ENCODE assay signal across 27 cellular contexts in the genomic region with DNA sequence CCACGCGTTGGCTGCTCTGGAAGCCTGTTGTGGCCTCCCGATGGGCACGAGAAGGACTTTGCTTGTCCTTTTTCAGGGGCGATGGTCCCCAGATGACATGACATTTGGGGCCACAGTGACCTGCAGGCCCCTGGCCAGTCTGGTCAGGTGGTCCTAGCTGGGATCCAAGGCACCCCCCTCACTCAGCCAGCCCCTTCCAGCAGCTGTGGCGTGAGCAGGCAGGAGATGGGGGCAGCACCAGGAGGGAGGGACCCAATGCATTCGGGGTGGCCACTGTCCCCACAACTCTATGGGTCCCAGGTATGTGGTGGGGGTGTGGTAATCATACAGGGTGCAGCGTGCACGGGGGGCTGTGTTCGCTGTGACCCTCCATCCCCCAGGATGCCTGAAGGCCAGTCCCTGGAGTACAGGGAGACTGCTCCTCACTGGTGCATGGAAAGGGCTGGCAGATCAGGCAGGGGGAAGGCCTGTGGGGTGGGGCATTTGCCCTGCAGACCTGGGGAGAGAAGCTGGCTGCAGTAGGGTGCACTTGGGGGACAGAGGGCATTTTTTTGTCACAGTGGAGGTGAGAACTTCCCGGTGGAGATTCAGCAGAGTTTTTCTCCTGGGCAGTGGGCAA. TPM values are rescaled to one million over a fixed set of nuclear protein-coding genes. Genes with fewer than 3 reads are reported as not detected.
DNase-seq lines count a peak whose midpoint lies in the region; ATAC-seq, FAIRE-seq and TF ChIP-seq lines count a peak whose summit lies in the region.
"Had no signal": no experiment of that assay in that cellular context is flagged by ENCODE, and none has a peak within 500 bp of the region (broad histone marks: within the 10 kb centered on the region; RNA-seq: fewer than 3 reads in every experiment).

No MANE protein-coding gene starts in this region.

- peaks cover 19% of the 10 kb centered on the region; the same call in 1 of the 2 replicates for H3K23me2 ChIP-seq in H1 (ENCODE audit: low read depth, low read length)

- POLR2A ChIA-PET in activated naive CD8-positive, alpha-beta T cell treated with anti-CD3 and anti-CD28 coated beads, Interleukin-2, amount 10 ng/mL, durations not matched to agents 7 days and 5 days (lab: Charles Lee) = no interaction called here
- POLR2A ChIA-PET in H1 (lab: Charles Lee; ENCODE audit: partially characterized antibody) (no interaction called here), HepG2 (lab: Yijun Ruan, JAX) (no interaction called here)

- H3K27me3 ChIP-seq in H1 (replicated peaks in 1 of 4; ENCODE audit: control insufficient read depth in 3 of 4, extremely low read depth in 1 of 4, insufficient read depth in 3 of 4, low read length in 3 of 4) (peaks cover 10 to 60% (median 45%) of the 10 kb centered on the region in 4 experiments), neural progenitor cell (peaks cover 100% of the 10 kb centered on the region), HepG2 (ENCODE audit: control insufficient read depth in 1 of 2, insufficient read depth in 2 of 2, low read length in 2 of 2) (peaks cover 3 to 46% of the 10 kb centered on the region in 2 experiments; a peak in 4 of 5 replicates)

- intact Hi-C loops in HepG2 (cut with micrococcal nuclease; ENCODE audit: unreplicated experiment) = no loop called here

- FAIRE-seq in H1 (lab: Jason Lieb, UNC) = no peak
- no peak for FAIRE-seq in HepG2 (lab: Jason Lieb, UNC)
- FAIRE-seq: GM12892 had no signal

- TF ChIP-seq CTCF in H1 (IDR thresholded peaks at IDR 0.05; ENCODE audit: control extremely low read depth in 1 of 3, insufficient read depth in 1 of 3, low read depth in 1 of 3, low read length in 3 of 3) (no peak), neural progenitor cell (IDR thresholded peaks at IDR 0.05) (no peak), HepG2 (CRISPR knock-in tag; IDR thresholded peaks at IDR 0.05) (no peak)

- BruUV-seq in HepG2 (replicated peaks; lab: Mats Ljungman, UMichigan) = no TSS peak

- no peak overlapping the region for H3K14ac ChIP-seq in H1 (ENCODE audit: insufficient read length)

- H3K4me3 ChIP-seq in H1 (ENCODE audit: extremely low read depth in 1 of 4, insufficient read depth in 2 of 4, low read depth in 3 of 4, low read length in 4 of 4) (peak overlapping the region; percentile 25 to 62 (median 40); a peak in 6 of 8 replicates), neural progenitor cell (peak overlapping the region; percentile 41), HepG2 (replicated peaks in 1 of 3; ENCODE audit: insufficient read depth in 1 of 3, low read depth in 2 of 3, low read length in 3 of 3) (no peak overlapping the region)

- H3K27ac Mint-ChIP-seq in activated naive CD8-positive, alpha-beta T cell treated with anti-CD3 and anti-CD28 coated beads, Interleukin-2, amount 10 ng/mL, durations not matched to agents 7 days and 5 days = no peak overlapping the region
- no peak overlapping the region for H3K27ac Mint-ChIP-seq in activated naive CD8-positive, alpha-beta T cell treated with anti-CD3 and anti-CD28 coated beads, Interleukin-2, amount 50 U/mL, for 24 hours
- H3K27ac Mint-ChIP-seq in neural progenitor cell = peak overlapping the region; percentile 88
- H3K27ac Mint-ChIP-seq: activated CD8-positive, alpha-beta T cell treated with anti-CD3 and anti-CD28 coated beads for 36 hours; stimulated activated naive CD8-positive, alpha-beta T cell treated with anti-CD3 and anti-CD28 coated beads, Interleukin-15, amount 100 ng/mL, for 72 hours had no signal

- H2BK12ac ChIP-seq in H1 (ENCODE audit: low read depth, low read length) = no peak overlapping the region

- peaks cover 35% of the 10 kb centered on the region for H3K27me3 Mint-ChIP-seq in activated naive CD8-positive, alpha-beta T cell treated with anti-CD3 and anti-CD28 coated beads, Interleukin-2, amount 10 ng/mL, durations not matched to agents 7 days and 5 days
- H3K27me3 Mint-ChIP-seq in activated naive CD8-positive, alpha-beta T cell treated with anti-CD3 and anti-CD28 coated beads, Interleukin-2, amount 50 U/mL, for 24 hours = peaks cover 31% of the 10 kb centered on the region
- peaks cover 23% of the 10 kb centered on the region for H3K27me3 Mint-ChIP-seq in neural progenitor cell (ENCODE audit: insufficient read depth, low read depth)

- DNase-seq in activated naive CD8-positive, alpha-beta T cell treated with anti-CD3 and anti-CD28 coated beads, Interleukin-2, amount 10 ng/mL, durations not matched to agents 7 days and 5 days = peak; percentile 18
- no peak for DNase-seq in activated naive CD8-positive, alpha-beta T cell treated with anti-CD3 and anti-CD28 coated beads, Interleukin-2, amount 50 U/mL, for 24 hours
- DNase-seq in H1 (ENCODE audit: low read depth in 1 of 2, low spot score in 2 of 2) = peak in 1 of 2 experiments; percentile 39
- DNase-seq in neural progenitor cell (ENCODE audit: low spot score) = no peak
- DNase-seq in ureter (ENCODE audit: low spot score) = peak; percentile 32
- no peak for DNase-seq in SKM-1 treated with dmso at 0.1 percent for 144 hours (lab: John Stamatoyannopoulos, UW; ENCODE audit: unreplicated experiment)
- no peak for DNase-seq in T1000 (lab: John Stamatoyannopoulos, UW)
- DNase-seq in HepG2 (ENCODE audit: low spot score) = no peak
- DNase-seq: activated T-cell treated with anti-CD3 and anti-CD28 coated beads, Interleukin-2, amount 50 U/mL, for 1 hour; amygdala; caudate nucleus; lower lobe of right lung; NCI-H1417 treated with DMSO at 0.1 percent for 48 hours; NCI-H524 treated with DMSO at 0.1 percent for 48 hours; nucleus accumbens; transverse colon had no signal

- H3K9me3 ChIP-seq in H1 (ENCODE audit: insufficient read depth in 2 of 2, low read depth in 1 of 2, low read length in 1 of 2) = no peaks in the 10 kb centered on the region
- H3K9me3 ChIP-seq in neural progenitor cell (ENCODE audit: low read depth) = peaks cover 2% of the 10 kb centered on the region
- no peaks in the 10 kb centered on the region for H3K9me3 ChIP-seq in HepG2 (ENCODE audit: low read length)
- H3K9me3 ChIP-seq: lower lobe of right lung, transverse colon had no signal

- ATAC-seq in activated naive CD8-positive, alpha-beta T cell treated with anti-CD3 and anti-CD28 coated beads, Interleukin-2, amount 10 ng/mL, durations not matched to agents 7 days and 5 days (ENCODE audit: low read depth) = no peak
- no peak for ATAC-seq in activated naive CD8-positive, alpha-beta T cell treated with anti-CD3 and anti-CD28 coated beads, Interleukin-2, amount 50 U/mL, for 24 hours
- no peak for ATAC-seq in HepG2

- in situ Hi-C loops in HepG2 (cut with HindIII; ENCODE audit: extremely low pct_ligation_motif_present, low pct_unique_long_range_greater_than_20kb) = no loop called here

- H2AFZ ChIP-seq in H1 (ENCODE audit: low read length) = peak overlapping the region; percentile 87; the same call in 1 of the 2 replicates
- no peak overlapping the region for H2AFZ ChIP-seq in neural progenitor cell (replicated peaks)
- no peak overlapping the region for H2AFZ ChIP-seq in HepG2 (ENCODE audit: low read length)

- 66% methylated on average over 11 of the region's 11 CpGs; no CpG with 5 or more reads in 1 of the 2 experiments for WGBS in H1 (ENCODE audit: extremely low coverage in 1 of 2, insufficient coverage in 1 of 2, insufficient read length in 1 of 2, insufficient replicate concordance in 2 of 2, low coverage in 1 of 2, low lambda C conversion rate in 2 of 2, missing lambda C conversion rate in 1 of 2), 2 experiments
- WGBS in HepG2 (ENCODE audit: low lambda C conversion rate) = 80% methylated on average over 1 of the region's 11 CpGs

- peak overlapping the region in 1 of 4 experiments; percentile 5; a peak in 1 of 7 replicates for H3K9ac ChIP-seq in H1 (replicated peaks in 1 of 4; ENCODE audit: extremely low read depth in 1 of 4, low read depth in 3 of 4, low read length in 3 of 4)
- H3K9ac ChIP-seq in neural progenitor cell = no peak overlapping the region
- H3K9ac ChIP-seq in HepG2 (ENCODE audit: insufficient read depth, low read depth, low read length) = no peak overlapping the region

- H4K20me1 ChIP-seq in H1 (replicated peaks in 1 of 2; ENCODE audit: control insufficient read depth in 1 of 2, insufficient read depth in 2 of 2, low read length in 2 of 2) = peaks cover 0 to 7% of the 10 kb centered on the region in 2 experiments
- H4K20me1 ChIP-seq in neural progenitor cell (ENCODE audit: low read depth) = peaks cover 38% of the 10 kb centered on the region
- H4K20me1 ChIP-seq in HepG2 (ENCODE audit: insufficient read depth, low read length) = no peaks in the 10 kb centered on the region

- H3K4me2 ChIP-seq in H1 (ENCODE audit: insufficient read depth in 1 of 2, low read depth in 2 of 2, low read length in 2 of 2) (peak overlapping the region; percentile 64 to 72), neural progenitor cell (peak overlapping the region; percentile 71), HepG2 (ENCODE audit: low read depth, low read length) (no peak overlapping the region)

- no peaks in the 10 kb centered on the region for H3K36me3 Mint-ChIP-seq in activated naive CD8-positive, alpha-beta T cell treated with anti-CD3 and anti-CD28 coated beads, Interleukin-2, amount 10 ng/mL, durations not matched to agents 7 days and 5 days
- H3K36me3 Mint-ChIP-seq in activated naive CD8-positive, alpha-beta T cell treated with anti-CD3 and anti-CD28 coated beads, Interleukin-2, amount 50 U/mL, for 24 hours (ENCODE audit: low read depth) = no peaks in the 10 kb centered on the region
- peaks cover 8% of the 10 kb centered on the region for H3K36me3 Mint-ChIP-seq in neural progenitor cell

- no peak overlapping the region for H2AK5ac ChIP-seq in H1 (ENCODE audit: low read depth, low read length)

- H3K4me1 Mint-ChIP-seq in activated naive CD8-positive, alpha-beta T cell treated with anti-CD3 and anti-CD28 coated beads, Interleukin-2, amount 10 ng/mL, durations not matched to agents 7 days and 5 days = no peaks in the 10 kb centered on the region
- peaks cover 1% of the 10 kb centered on the region for H3K4me1 Mint-ChIP-seq in activated naive CD8-positive, alpha-beta T cell treated with anti-CD3 and anti-CD28 coated beads, Interleukin-2, amount 50 U/mL, for 24 hours
- H3K4me1 Mint-ChIP-seq in neural progenitor cell = peaks cover 42% of the 10 kb centered on the region
- H3K4me1 Mint-ChIP-seq: stimulated activated naive CD8-positive, alpha-beta T cell treated with anti-CD3 and anti-CD28 coated beads, Interleukin-15, amount 100 ng/mL, for 72 hours had no signal

- TF ChIP-seq EP300 in H1 (IDR thresholded peaks at IDR 0.05; ENCODE audit: borderline replicate concordance in 1 of 2, low read depth in 2 of 2, low read length in 2 of 2) (no peak), HepG2 (IDR thresholded peaks at IDR 0.05; ENCODE audit: low read depth in 2 of 2, low read length in 2 of 2) (no peak), HepG2 (CRISPR knock-in tag; IDR thresholded peaks at IDR 0.05; ENCODE audit: borderline replicate concordance) (no peak)

- H4K5ac ChIP-seq in H1 (ENCODE audit: insufficient read length, low read depth, low read length) = no peak overlapping the region

- H3K79me2 ChIP-seq in H1 (ENCODE audit: control insufficient read depth in 1 of 2, insufficient read depth in 2 of 2, low read length in 2 of 2) (no peaks in the 10 kb centered on the region), neural progenitor cell (ENCODE audit: low read depth) (no peaks in the 10 kb centered on the region), HepG2 (ENCODE audit: insufficient read depth, low read length) (no peaks in the 10 kb centered on the region)

- H3K27ac ChIP-seq in H1 (ENCODE audit: low read depth, low read length) (no peak overlapping the region), neural progenitor cell (no peak overlapping the region), HepG2 (ENCODE audit: extremely low read length, insufficient read depth, low read length) (no peak overlapping the region)
- H3K27ac ChIP-seq: dorsolateral prefrontal cortex, epithelial cell of prostate, heart left ventricle, lower lobe of right lung, transverse colon had no signal

- no peak overlapping the region for H3K56ac ChIP-seq in H1 (replicated peaks; ENCODE audit: insufficient read length, low read depth, low read length)

- TF ChIP-seq RAD21 in H1 (IDR thresholded peaks at IDR 0.05 in 1 of 2, conservative IDR thresholded peaks at IDR 0.05 in 1 of 2; ENCODE audit: low read depth in 2 of 2, low read length in 2 of 2) (no peak), HepG2 (CRISPR knock-in tag; IDR thresholded peaks at IDR 0.05) (no peak)

- no peak overlapping the region for H3K4me3 Mint-ChIP-seq in activated naive CD8-positive, alpha-beta T cell treated with anti-CD3 and anti-CD28 coated beads, Interleukin-2, amount 10 ng/mL, durations not matched to agents 7 days and 5 days
- H3K4me3 Mint-ChIP-seq in activated naive CD8-positive, alpha-beta T cell treated with anti-CD3 and anti-CD28 coated beads, Interleukin-2, amount 50 U/mL, for 24 hours = no peak overlapping the region
- peak overlapping the region; percentile 50 for H3K4me3 Mint-ChIP-seq in neural progenitor cell

- no peaks in the 10 kb centered on the region for H3K79me1 ChIP-seq in H1 (ENCODE audit: low read depth, low read length)

- H3F3A ChIP-seq in neural progenitor cell (ENCODE audit: low read depth) = peaks cover 28% of the 10 kb centered on the region

- peak overlapping the region; percentile 54 for H3K4ac ChIP-seq in H1 (replicated peaks; ENCODE audit: insufficient read length, low read depth, low read length)

- no peak overlapping the region; the same call in 1 of the 2 replicates for H3K18ac ChIP-seq in H1 (ENCODE audit: extremely low read depth, low read length)

- no peak overlapping the region for H3K23ac ChIP-seq in H1 (ENCODE audit: insufficient read length)

- peak overlapping the region; percentile 11 for H4K91ac ChIP-seq in H1 (replicated peaks; ENCODE audit: insufficient read length, low read length)

- H3K4me1 ChIP-seq in H1 (replicated peaks in 1 of 4; ENCODE audit: control insufficient read depth in 3 of 4, insufficient read depth in 4 of 4, low read length in 3 of 4) (peaks cover 0 to 13% (median 7%) of the 10 kb centered on the region in 4 experiments; a peak in 6 of 7 replicates), neural progenitor cell (peaks cover 32% of the 10 kb centered on the region), HepG2 (ENCODE audit: insufficient read depth, low read length) (no peaks in the 10 kb centered on the region)

- no peaks in the 10 kb centered on the region for H3K9me3 Mint-ChIP-seq in activated naive CD8-positive, alpha-beta T cell treated with anti-CD3 and anti-CD28 coated beads, Interleukin-2, amount 10 ng/mL, durations not matched to agents 7 days and 5 days
- no peaks in the 10 kb centered on the region for H3K9me3 Mint-ChIP-seq in activated naive CD8-positive, alpha-beta T cell treated with anti-CD3 and anti-CD28 coated beads, Interleukin-2, amount 50 U/mL, for 24 hours
- peaks cover 6% of the 10 kb centered on the region for H3K9me3 Mint-ChIP-seq in neural progenitor cell
- H3K9me3 Mint-ChIP-seq: activated CD8-positive, alpha-beta T cell treated with anti-CD3 and anti-CD28 coated beads for 36 hours had no signal

- H3K36me3 ChIP-seq in H1 (ENCODE audit: control insufficient read depth in 2 of 4, insufficient read depth in 4 of 4, low read length in 3 of 4) (no peaks in the 10 kb centered on the region), neural progenitor cell (no peaks in the 10 kb centered on the region), HepG2 (replicated peaks in 1 of 2; ENCODE audit: control insufficient read depth in 1 of 2, insufficient read depth in 2 of 2, low read length in 2 of 2) (no peaks in the 10 kb centered on the region)
- H3K36me3 ChIP-seq: heart left ventricle, lower lobe of right lung, transverse colon had no signal

- no peak overlapping the region; the same call in 1 of the 2 replicates for H4K8ac ChIP-seq in H1 (ENCODE audit: extremely low read depth, insufficient read depth, low read length)

- CTCF ChIA-PET in H1 (lab: Charles Lee; ENCODE audit: partially characterized antibody) = interaction anchor here (0.6 to 4.4 kb wide), 5 partner anchors 14 to 39 kb away, joined by 3 to 20 read pairs (median 3); a partner anchor contains a TSS
- CTCF ChIA-PET in HepG2 (lab: Yijun Ruan, JAX; ENCODE audit: low intra/inter-chr PET ratio, low total read pairs) = no interaction called here

- peak overlapping the region; percentile 32; the same call in 1 of the 2 replicates for H2BK20ac ChIP-seq in H1 (ENCODE audit: low read length)

- H2BK120ac ChIP-seq in H1 (replicated peaks; ENCODE audit: low read depth, low read length) = no peak overlapping the region

- no peak overlapping the region; the same call in 1 of the 2 replicates for H2BK15ac ChIP-seq in H1 (ENCODE audit: low read length)

- H2BK5ac ChIP-seq in H1 (ENCODE audit: low read depth, low read length) = no peak overlapping the region

- TF ChIP-seq POLR2A in H1 (IDR thresholded peaks at IDR 0.05; ENCODE audit: control extremely low read depth in 1 of 2, low read depth in 2 of 2, low read length in 2 of 2) (no peak), HepG2 (IDR thresholded peaks at IDR 0.05; ENCODE audit: insufficient read depth in 1 of 2, low read depth in 2 of 2, low read length in 2 of 2) (no peak)

RNA-seq across cellular contexts. Expression of a gene that starts 31.7 kb away (rescaled TPM):
- not detected for total RNA-seq in activated naive CD8-positive, alpha-beta T cell treated with anti-CD3 and anti-CD28 coated beads, Interleukin-2, amount 10 ng/mL, durations not matched to agents 7 days and 5 days
- 0.10 and 0.19 TPM in 2 replicates for total RNA-seq in H1 (2021; fragmentation: NEBNext Ultra II Directional; extraction: Animal tissue kit (Norgen Biotek cat#: 25700))
- 0.08 and 0.13 TPM in 2 replicates for polyA plus RNA-seq in H1 (2011; rRNA removed)
- 0.05 TPM for polyA plus RNA-seq in H1 (2011; cell fraction: cytosol; rRNA removed)
- 0.26 TPM for polyA plus RNA-seq in H1 (2011; cell fraction: nucleus; rRNA removed)
- 0.05 to 0.17 TPM (median 0.08 TPM) in 3 of 4 replicates, not detected in the other for polyA plus RNA-seq in H1 (2012, experiment 1 of 2)
- 0.13 TPM for polyA plus RNA-seq in H1 (2012, experiment 2 of 2)
- 0.02 TPM for polyA plus RNA-seq in H1 (2013, experiment 1 of 2)
- 0.07 TPM for polyA plus RNA-seq in H1 (2013, experiment 2 of 2)
- 0.06 and 0.07 TPM in 2 replicates for polyA minus RNA-seq in H1 (2011; rRNA and poly(A)+ RNA removed)
- not detected for polyA minus RNA-seq in H1 (2011; cell fraction: cytosol; rRNA and poly(A)+ RNA removed)
- polyA minus RNA-seq in H1 (2011; cell fraction: nucleus; rRNA and poly(A)+ RNA removed) = 0.40 TPM
- total RNA-seq in neural progenitor cell (ENCODE audit: low replicate concordance) = 0.12 TPM in 1 of 2 replicates, not detected in the other
- 0.21 TPM for total RNA-seq in ureter
- total RNA-seq in HepG2 (2016; rRNA removed; fragmentation: Illumina TruSeq; extraction: Trizol) = not detected in 2 replicates
- not detected in 2 replicates for total RNA-seq in HepG2 (2016; cell fraction: cytosol; rRNA removed; fragmentation: Illumina TruSeq; extraction: Trizol; ENCODE audit: low read depth)
- not detected in 2 replicates for total RNA-seq in HepG2 (2016; cell fraction: insoluble cytoplasmic fraction; rRNA removed; fragmentation: Illumina TruSeq; extraction: Trizol)
- total RNA-seq in HepG2 (2016; cell fraction: membrane; rRNA removed; fragmentation: Illumina TruSeq; extraction: Trizol) = not detected in 2 replicates
- total RNA-seq in HepG2 (2016; cell fraction: nucleus; rRNA removed; fragmentation: Illumina TruSeq; extraction: Trizol) = not detected in 2 replicates
- polyA plus RNA-seq in HepG2 (2011; rRNA removed) = not detected in 2 replicates
- not detected in 2 replicates for polyA plus RNA-seq in HepG2 (2011; cell fraction: cytosol; rRNA removed)
- not detected in 2 replicates for polyA plus RNA-seq in HepG2 (2011; cell fraction: nucleus; rRNA removed)
- polyA plus RNA-seq in HepG2 (2012) = not detected in 2 replicates
- polyA plus RNA-seq in HepG2 (2016; cell fraction: cytosol; fragmentation: Illumina TruSeq; extraction: Trizol; ENCODE audit: low read depth) = not detected in 2 replicates
- not detected in 2 replicates for polyA plus RNA-seq in HepG2 (2016; cell fraction: insoluble cytoplasmic fraction; fragmentation: Illumina TruSeq; extraction: Trizol; ENCODE audit: low read depth)
- not detected in 2 replicates for polyA plus RNA-seq in HepG2 (2016; cell fraction: membrane; fragmentation: Illumina TruSeq; extraction: Trizol; ENCODE audit: low read depth)
- polyA plus RNA-seq in HepG2 (2016; cell fraction: nucleus; fragmentation: Illumina TruSeq; extraction: Trizol; ENCODE audit: insufficient read depth, low read depth) = not detected in 2 replicates
- polyA minus RNA-seq in HepG2 (2011; rRNA and poly(A)+ RNA removed; ENCODE audit: low replicate concordance) = not detected in 2 replicates
- not detected in 2 replicates for polyA minus RNA-seq in HepG2 (2011; cell fraction: cytosol; rRNA and poly(A)+ RNA removed)
- not detected in 2 replicates for polyA minus RNA-seq in HepG2 (2011; cell fraction: nucleus; rRNA and poly(A)+ RNA removed)
- total RNA-seq: A172; activated CD8-positive, alpha-beta T cell treated with anti-CD3 and anti-CD28 coated beads for 36 hours; dorsolateral prefrontal cortex; heart left ventricle; IMR-90; M059J; myocyte; renal cortical epithelial cell; transverse colon had no signal
- polyA plus RNA-seq: heart left ventricle, IMR-90 had no signal

RNA-seq across cellular contexts. Expression of a gene that starts 44.0 kb away (rescaled TPM):
- total RNA-seq in activated naive CD8-positive, alpha-beta T cell treated with anti-CD3 and anti-CD28 coated beads, Interleukin-2, amount 10 ng/mL, durations not matched to agents 7 days and 5 days = 100 to 1,000 TPM; 266 to 284 TPM
- total RNA-seq in H1 (2021; fragmentation: NEBNext Ultra II Directional; extraction: Animal tissue kit (Norgen Biotek cat#: 25700)) = 265 and 267 TPM in 2 replicates
- polyA plus RNA-seq in H1 (2011; rRNA removed) (471 and 606 TPM in 2 replicates), HepG2 (2011; rRNA removed) (327 and 337 TPM in 2 replicates)
- 441 TPM for polyA plus RNA-seq in H1 (2011; cell fraction: cytosol; rRNA removed)
- 308 TPM for polyA plus RNA-seq in H1 (2011; cell fraction: nucleus; rRNA removed)
- 315 to 344 TPM (median 336 TPM) in 4 replicates for polyA plus RNA-seq in H1 (2012, experiment 1 of 2)
- polyA plus RNA-seq in H1 (2012, experiment 2 of 2) = 366 TPM
- polyA plus RNA-seq in H1 (2013, experiment 1 of 2) = 193 TPM
- polyA plus RNA-seq in H1 (2013, experiment 2 of 2) = 197 TPM
- 359 and 424 TPM in 2 replicates for polyA minus RNA-seq in H1 (2011; rRNA and poly(A)+ RNA removed)
- 253 TPM for polyA minus RNA-seq in H1 (2011; cell fraction: cytosol; rRNA and poly(A)+ RNA removed)
- 129 TPM for polyA minus RNA-seq in H1 (2011; cell fraction: nucleus; rRNA and poly(A)+ RNA removed)
- total RNA-seq in neural progenitor cell (ENCODE audit: low replicate concordance) (95.1 and 147 TPM in 2 replicates), ureter (361 TPM), HepG2 (2016; rRNA removed; fragmentation: Illumina TruSeq; extraction: Trizol) (186 and 210 TPM in 2 replicates)
- 81.7 and 86.1 TPM in 2 replicates for total RNA-seq in HepG2 (2016; cell fraction: cytosol; rRNA removed; fragmentation: Illumina TruSeq; extraction: Trizol; ENCODE audit: low read depth)
- total RNA-seq in HepG2 (2016; cell fraction: insoluble cytoplasmic fraction; rRNA removed; fragmentation: Illumina TruSeq; extraction: Trizol) = 189 and 192 TPM in 2 replicates
- total RNA-seq in HepG2 (2016; cell fraction: membrane; rRNA removed; fragmentation: Illumina TruSeq; extraction: Trizol) = 147 and 149 TPM in 2 replicates
- 107 and 112 TPM in 2 replicates for total RNA-seq in HepG2 (2016; cell fraction: nucleus; rRNA removed; fragmentation: Illumina TruSeq; extraction: Trizol)
- polyA plus RNA-seq in HepG2 (2011; cell fraction: cytosol; rRNA removed) = 324 and 458 TPM in 2 replicates
- 231 and 250 TPM in 2 replicates for polyA plus RNA-seq in HepG2 (2011; cell fraction: nucleus; rRNA removed)
- 231 and 263 TPM in 2 replicates for polyA plus RNA-seq in HepG2 (2012)
- polyA plus RNA-seq in HepG2 (2016; cell fraction: cytosol; fragmentation: Illumina TruSeq; extraction: Trizol; ENCODE audit: low read depth) = 82.3 and 83.9 TPM in 2 replicates
- polyA plus RNA-seq in HepG2 (2016; cell fraction: insoluble cytoplasmic fraction; fragmentation: Illumina TruSeq; extraction: Trizol; ENCODE audit: low read depth) = 300 and 336 TPM in 2 replicates
- 127 and 132 TPM in 2 replicates for polyA plus RNA-seq in HepG2 (2016; cell fraction: membrane; fragmentation: Illumina TruSeq; extraction: Trizol; ENCODE audit: low read depth)
- 254 and 261 TPM in 2 replicates for polyA plus RNA-seq in HepG2 (2016; cell fraction: nucleus; fragmentation: Illumina TruSeq; extraction: Trizol; ENCODE audit: insufficient read depth, low read depth)
- 586 and 708 TPM in 2 replicates for polyA minus RNA-seq in HepG2 (2011; rRNA and poly(A)+ RNA removed; ENCODE audit: low replicate concordance)
- 237 and 248 TPM in 2 replicates for polyA minus RNA-seq in HepG2 (2011; cell fraction: cytosol; rRNA and poly(A)+ RNA removed)
- polyA minus RNA-seq in HepG2 (2011; cell fraction: nucleus; rRNA and poly(A)+ RNA removed) = 85.8 and 86.9 TPM in 2 replicates

Comparison
In these comparisons a context has a peak if more than half of its experiments do, and no peak if none do; other contexts are left out.
1. DNase-seq: peak in activated naive CD8-positive, alpha-beta T cell treated with anti-CD3 and anti-CD28 coated beads, Interleukin-2, amount 10 ng/mL, durations not matched to agents 7 days and 5 days (single experiment) and ureter (single experiment); none in activated naive CD8-positive, alpha-beta T cell treated with anti-CD3 and anti-CD28 coated beads, Interleukin-2, amount 50 U/mL, for 24 hours (single experiment), neural progenitor cell (single experiment), SKM-1 treated with dmso at 0.1 percent for 144 hours (single experiment), T1000 (single experiment) and HepG2 (single experiment).
2. H3K4me3 ChIP-seq: peak in H1 (4 of 4) and neural progenitor cell (single experiment); none in HepG2 (0 of 3).